ENCODE assay signal across 23 cellular contexts in the genomic region with DNA sequence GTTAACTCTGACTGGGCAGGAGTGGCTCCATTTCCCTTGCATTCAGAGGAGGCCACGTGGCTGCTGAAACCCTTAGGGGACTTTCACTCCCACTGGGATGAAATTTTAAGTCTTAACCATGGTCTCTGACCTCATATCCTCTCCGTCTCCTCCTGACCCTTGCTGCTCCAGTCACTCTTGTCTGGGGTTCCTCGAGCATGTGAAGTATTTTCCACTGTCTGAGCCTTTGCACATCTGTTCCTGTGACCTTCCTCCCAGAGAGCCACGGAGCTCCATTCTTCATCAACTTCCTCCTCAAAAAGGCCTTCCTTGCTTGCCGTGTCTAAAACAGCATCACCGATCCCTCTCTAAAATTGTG.
A peak's percentile ranks its signal among the peaks of the same experiment; 100 is the strongest.
DNase-seq lines count a peak whose midpoint lies in the region; ATAC-seq and TF ChIP-seq lines count a peak whose summit lies in the region.
"Had no signal": no experiment of that assay in that cellular context is flagged by ENCODE, and none has a peak within 500 bp of the region (broad histone marks: within the 10 kb centered on the region; RNA-seq: fewer than 3 reads in every experiment).

No MANE protein-coding gene starts in this region.

- H3K4me1 ChIP-seq in esophagus squamous epithelium (peaks cover 0 to 11% (median 0%) of the 10 kb centered on the region in 3 donors), lower lobe of right lung (peaks cover 5% of the 10 kb centered on the region), stomach smooth muscle (ENCODE audit: control insufficient read depth, insufficient read depth, low read length) (peaks cover 11% of the 10 kb centered on the region), left lung (no peaks in the 10 kb centered on the region)

- intact Hi-C loops in esophagus squamous epithelium (cut with DNase I): no loop called here
- intact Hi-C loops in lower lobe of right lung (cut with DNase I): no loop called here
- intact Hi-C loops in left lung (cut with DNase I): no loop called here

- no peak overlapping the region for H3K9ac ChIP-seq in stomach smooth muscle (ENCODE audit: low read length in 2 of 2)
- H3K9ac ChIP-seq: KMS-11 had no signal

- peak overlapping the region; percentile 90 for H3K27ac Mint-ChIP-seq in HFFc6
- H3K27ac Mint-ChIP-seq: activated naive CD4-positive, alpha-beta T cell treated with anti-CD3 and anti-CD28 coated beads, Interleukin-2, amount 50 U/mL, for 72 hours; activated T-cell treated with anti-CD3 and anti-CD28 coated beads, Interleukin-2, amount 50 U/mL, for 72 hours; immature natural killer cell; memory B cell; nephron progenitor cell; T-helper 1 cell treated with Interleukin-12 subunit alpha and Interleukin-12 subunit beta and Interleukin-4 antibody, amounts not matched to agents 30 μg/mL and 1 μg/mL, for 36 hours; WTC11 had no signal

- H3K9me3 ChIP-seq in esophagus squamous epithelium: no peaks in the 10 kb centered on the region
- no peaks in the 10 kb centered on the region for H3K9me3 ChIP-seq in lower lobe of right lung
- no peaks in the 10 kb centered on the region for H3K9me3 ChIP-seq in stomach smooth muscle (ENCODE audit: control insufficient read depth in 2 of 2, low read length in 2 of 2)
- H3K9me3 ChIP-seq in left lung: peaks cover 0 to 3% of the 10 kb centered on the region in 2 donors
- H3K9me3 ChIP-seq: HAP-1 had no signal

- ATAC-seq in lower lobe of right lung: peak; percentile 60 to 74
- ATAC-seq in GM18867 (IDR thresholded peaks at IDR 0.05; ENCODE audit: unreplicated experiment): no peak
- ATAC-seq in left lung: no peak
- ATAC-seq: activated naive CD4-positive, alpha-beta T cell treated with anti-CD3 and anti-CD28 coated beads, Interleukin-2, amount 50 U/mL, for 72 hours; activated T-cell treated with anti-CD3 and anti-CD28 coated beads, Interleukin-2, amount 50 U/mL, for 72 hours; WTC11 had no signal

- TF ChIP-seq CTCF in HFFc6 (IDR thresholded peaks at IDR 0.05) (no peak), esophagus squamous epithelium (IDR thresholded peaks at IDR 0.05) (no peak), lower lobe of right lung (IDR thresholded peaks at IDR 0.05) (no peak), left lung (IDR thresholded peaks at IDR 0.05) (no peak)

- H3K27me3 ChIP-seq in esophagus squamous epithelium (no peaks in the 10 kb centered on the region), lower lobe of right lung (ENCODE audit: low read depth) (no peaks in the 10 kb centered on the region), stomach smooth muscle (ENCODE audit: control insufficient read depth in 1 of 2, insufficient read depth in 2 of 2, low read length in 2 of 2) (no peaks in the 10 kb centered on the region), left lung (no peaks in the 10 kb centered on the region)

- H3K36me3 Mint-ChIP-seq in HFFc6 (ENCODE audit: low read depth): peaks cover 6% of the 10 kb centered on the region; the same call in 1 of the 2 replicates
- H3K36me3 Mint-ChIP-seq: activated naive CD4-positive, alpha-beta T cell treated with anti-CD3 and anti-CD28 coated beads, Interleukin-2, amount 50 U/mL, for 72 hours; immature natural killer cell; memory B cell had no signal

- no peaks in the 10 kb centered on the region for H3K36me3 ChIP-seq in esophagus squamous epithelium
- no peaks in the 10 kb centered on the region for H3K36me3 ChIP-seq in lower lobe of right lung
- H3K36me3 ChIP-seq in stomach smooth muscle (ENCODE audit: control insufficient read depth in 2 of 2, insufficient read depth in 2 of 2, low read length in 2 of 2): no peaks in the 10 kb centered on the region
- no peaks in the 10 kb centered on the region for H3K36me3 ChIP-seq in left lung
- H3K36me3 ChIP-seq: HAP-1 had no signal

- H3K4me3 Mint-ChIP-seq in HFFc6: peak overlapping the region; percentile 82; the same call in 1 of the 2 replicates
- H3K4me3 Mint-ChIP-seq: activated T-cell treated with anti-CD3 and anti-CD28 coated beads, Interleukin-2, amount 50 U/mL, for 72 hours; immature natural killer cell; memory B cell; nephron progenitor cell; T-helper 1 cell treated with Interleukin-12 subunit alpha and Interleukin-12 subunit beta and Interleukin-4 antibody, amounts not matched to agents 30 μg/mL and 1 μg/mL, for 36 hours; WTC11 had no signal

- no peaks in the 10 kb centered on the region for H3K9me3 Mint-ChIP-seq in HFFc6
- H3K9me3 Mint-ChIP-seq: activated naive CD4-positive, alpha-beta T cell treated with anti-CD3 and anti-CD28 coated beads, Interleukin-2, amount 50 U/mL, for 72 hours; memory B cell; T-helper 1 cell treated with Interleukin-12 subunit alpha and Interleukin-12 subunit beta and Interleukin-4 antibody, amounts not matched to agents 30 μg/mL and 1 μg/mL, for 36 hours had no signal

- H3K27me3 Mint-ChIP-seq in HFFc6 (ENCODE audit: insufficient read depth): peaks cover 2% of the 10 kb centered on the region

- 64 to 68% methylated on average over 6 of the region's 6 CpGs for WGBS in esophagus squamous epithelium, 2 donors

- H3K4me3 ChIP-seq in esophagus squamous epithelium: no peak overlapping the region
- no peak overlapping the region for H3K4me3 ChIP-seq in lower lobe of right lung
- no peak overlapping the region for H3K4me3 ChIP-seq in stomach smooth muscle (ENCODE audit: low read length in 2 of 2)
- no peak overlapping the region for H3K4me3 ChIP-seq in left lung
- H3K4me3 ChIP-seq: dorsolateral prefrontal cortex, HAP-1 had no signal

- peak overlapping the region in 3 of 4 donors; percentile 64 to 80 (median 73) for H3K27ac ChIP-seq in esophagus squamous epithelium
- H3K27ac ChIP-seq in lower lobe of right lung: peak overlapping the region; percentile 78
- H3K27ac ChIP-seq in stomach smooth muscle (ENCODE audit: low read length): peak overlapping the region; percentile 47
- peak overlapping the region in 1 of 2 donors; percentile 57 for H3K27ac ChIP-seq in left lung
- H3K27ac ChIP-seq: dorsolateral prefrontal cortex, KMS-11 had no signal

- H3K4me1 Mint-ChIP-seq in HFFc6 (ENCODE audit: low read depth): peaks cover 19% of the 10 kb centered on the region
- H3K4me1 Mint-ChIP-seq: immature natural killer cell had no signal

- DNase-seq in HFFc6: no peak
- DNase-seq in esophagus squamous epithelium (lab: John Stamatoyannopoulos, UW): no peak
- no peak for DNase-seq in lower lobe of right lung
- DNase-seq in left lung: no peak
- DNase-seq in NCI-H345 (lab: John Stamatoyannopoulos, UW): no peak
- DNase-seq: activated T-cell treated with anti-CD3 and anti-CD28 coated beads, Interleukin-2, amount 50 U/mL, for 72 hours; COR-L47; dorsolateral prefrontal cortex; head of caudate nucleus; immature natural killer cell; NCI-H2029 treated with DMSO at 0.1 percent for 48 hours; NCI-H510A treated with DMSO at 0.1 percent for 48 hours; nephron progenitor cell; SIG-M5; stimulated activated naive CD4-positive, alpha-beta T cell treated with Interleukin-2 at 50 U/mL for 16 hours had no signal

- no peak for TF ChIP-seq POLR2A in esophagus squamous epithelium (IDR thresholded peaks at IDR 0.05)

Comparison
In these comparisons a context has a peak if more than half of its experiments do, and no peak if none do; other contexts are left out.
1. ATAC-seq: peak in lower lobe of right lung (2 of 2); none in GM18867 (single experiment) and left lung (single experiment).